ENCODE assay signal across 8 cellular contexts in genomic region chr10:102715880-102716279, GRCh38. TPM values are rescaled to one million over a fixed set of nuclear protein-coding genes. Genes with fewer than 3 reads are reported as not detected.
DNase-seq lines count a peak whose midpoint lies in the region; ATAC-seq lines count a peak whose summit lies in the region.
"Had no signal": no experiment of that assay in that cellular context is flagged by ENCODE, and none has a peak within 500 bp of the region (broad histone marks: within the 10 kb centered on the region; RNA-seq: fewer than 3 reads in every experiment).

No MANE protein-coding gene starts in this region.

- ATAC-seq in natural killer cell treated with Interleukin-12 subunit alpha and Interleukin-12 subunit beta and Interleukin-15 and Interleukin-18, amount 100 ng/mL, for 72 hours, result no peak
- ATAC-seq in HG03095 (IDR thresholded peaks at IDR 0.05; ENCODE audit: unreplicated experiment), result no peak
- no peak for ATAC-seq in HG03520 (IDR thresholded peaks at IDR 0.05; ENCODE audit: unreplicated experiment)

- peak overlapping the region; percentile 12 to 97 (median 93) for H3K4me3 Mint-ChIP-seq in CD8-positive, alpha-beta memory T cell
- peak overlapping the region; percentile 92 for H3K4me3 Mint-ChIP-seq in activated T-helper 2 cell treated with anti-CD3 and anti-CD28 coated beads, Interferon-gamma antibody, Interleukin-2, Interleukin-4, amounts not matched to agents 10 μg/mL and 5 μg/mL and 100 μg/mL, durations not matched to agents 14 hours and 24 hours and 36 hours (ENCODE audit: low read depth)
- peak overlapping the region; percentile 68 for H3K4me3 Mint-ChIP-seq in natural killer cell treated with Interleukin-12 subunit alpha and Interleukin-12 subunit beta and Interleukin-15 and Interleukin-18, amount 100 ng/mL, for 72 hours

- no peaks in the 10 kb centered on the region for H3K9me3 Mint-ChIP-seq in CD8-positive, alpha-beta memory T cell
- no peaks in the 10 kb centered on the region for H3K9me3 Mint-ChIP-seq in activated T-helper 2 cell treated with anti-CD3 and anti-CD28 coated beads, Interferon-gamma antibody, Interleukin-2, Interleukin-4, amounts not matched to agents 10 μg/mL and 5 μg/mL and 100 μg/mL, durations not matched to agents 14 hours and 24 hours and 36 hours
- no peaks in the 10 kb centered on the region for H3K9me3 Mint-ChIP-seq in natural killer cell treated with Interleukin-12 subunit alpha and Interleukin-12 subunit beta and Interleukin-15 and Interleukin-18, amount 100 ng/mL, for 72 hours

- no peak overlapping the region for H3K9ac ChIP-seq in HUES6 (ENCODE audit: low read length)

- POLR2A ChIA-PET in CD8-positive, alpha-beta memory T cell (lab: Charles Lee), result interaction anchor here (0.7 kb wide), 1 partner anchor 14 kb away, joined by 6 read pairs; no protein-coding TSS in a partner anchor

- H3K27ac ChIP-seq in CD8-positive, alpha-beta memory T cell (ENCODE audit: low read depth, low read length), result no peak overlapping the region
- no peak overlapping the region for H3K27ac ChIP-seq in HUES6 (ENCODE audit: low read depth, low read length)

- intact Hi-C loops in activated T-helper 2 cell treated with anti-CD3 and anti-CD28 coated beads, Interferon-gamma antibody, Interleukin-2, Interleukin-4, amounts not matched to agents 10 μg/mL and 5 μg/mL and 100 μg/mL, durations not matched to agents 14 hours and 24 hours and 36 hours (cut with micrococcal nuclease), result no loop called here

- CTCF ChIA-PET in CD8-positive, alpha-beta memory T cell (lab: Charles Lee), result interaction anchor here (0.9 to 4.6 kb wide), 3 partner anchors 46 to 74 kb away, joined by 3 to 43 read pairs (median 4); partner anchors contain the start of gene TRIM8

- H3K27ac Mint-ChIP-seq in CD8-positive, alpha-beta memory T cell, result peak overlapping the region in 7 of 8 donors; percentile 17 to 94 (median 74)
- H3K27ac Mint-ChIP-seq in activated T-helper 2 cell treated with anti-CD3 and anti-CD28 coated beads, Interferon-gamma antibody, Interleukin-2, Interleukin-4, amounts not matched to agents 10 μg/mL and 5 μg/mL and 100 μg/mL, durations not matched to agents 14 hours and 24 hours and 36 hours, result peak overlapping the region; percentile 43
- H3K27ac Mint-ChIP-seq in natural killer cell treated with Interleukin-12 subunit alpha and Interleukin-12 subunit beta and Interleukin-15 and Interleukin-18, amount 100 ng/mL, for 72 hours, result peak overlapping the region in 1 of 2 donors; percentile 25

- H3K9me3 ChIP-seq in CD8-positive, alpha-beta memory T cell (ENCODE audit: low read length), result no peaks in the 10 kb centered on the region
- H3K9me3 ChIP-seq in HUES6 (ENCODE audit: control insufficient read depth, insufficient read depth, low read depth, low read length), result no peaks in the 10 kb centered on the region

- H3K4me3 ChIP-seq in CD8-positive, alpha-beta memory T cell (ENCODE audit: low read length), result no peak overlapping the region
- H3K4me3 ChIP-seq in HUES6 (ENCODE audit: low read depth, low read length), result peak overlapping the region; percentile 96

- H3K4me1 Mint-ChIP-seq in CD8-positive, alpha-beta memory T cell, result peaks cover 47 to 64% (median 59%) of the 10 kb centered on the region in 3 donors
- H3K4me1 Mint-ChIP-seq in activated T-helper 2 cell treated with anti-CD3 and anti-CD28 coated beads, Interferon-gamma antibody, Interleukin-2, Interleukin-4, amounts not matched to agents 10 μg/mL and 5 μg/mL and 100 μg/mL, durations not matched to agents 14 hours and 24 hours and 36 hours (ENCODE audit: low read depth), result peaks cover 48% of the 10 kb centered on the region
- H3K4me1 Mint-ChIP-seq in natural killer cell treated with Interleukin-12 subunit alpha and Interleukin-12 subunit beta and Interleukin-15 and Interleukin-18, amount 100 ng/mL, for 72 hours (ENCODE audit: low read depth in 2 of 2), result peaks cover 21 to 41% of the 10 kb centered on the region in 2 donors

- peaks cover 0 to 36% (median 8%) of the 10 kb centered on the region in 3 donors for H3K36me3 Mint-ChIP-seq in CD8-positive, alpha-beta memory T cell
- peaks cover 35% of the 10 kb centered on the region for H3K36me3 Mint-ChIP-seq in activated T-helper 2 cell treated with anti-CD3 and anti-CD28 coated beads, Interferon-gamma antibody, Interleukin-2, Interleukin-4, amounts not matched to agents 10 μg/mL and 5 μg/mL and 100 μg/mL, durations not matched to agents 14 hours and 24 hours and 36 hours (ENCODE audit: low read depth)
- peaks cover 8% of the 10 kb centered on the region for H3K36me3 Mint-ChIP-seq in natural killer cell treated with Interleukin-12 subunit alpha and Interleukin-12 subunit beta and Interleukin-15 and Interleukin-18, amount 100 ng/mL, for 72 hours

- no peaks in the 10 kb centered on the region for H3K27me3 Mint-ChIP-seq in CD8-positive, alpha-beta memory T cell
- no peaks in the 10 kb centered on the region for H3K27me3 Mint-ChIP-seq in activated T-helper 2 cell treated with anti-CD3 and anti-CD28 coated beads, Interferon-gamma antibody, Interleukin-2, Interleukin-4, amounts not matched to agents 10 μg/mL and 5 μg/mL and 100 μg/mL, durations not matched to agents 14 hours and 24 hours and 36 hours (ENCODE audit: low read depth)
- no peaks in the 10 kb centered on the region for H3K27me3 Mint-ChIP-seq in natural killer cell treated with Interleukin-12 subunit alpha and Interleukin-12 subunit beta and Interleukin-15 and Interleukin-18, amount 100 ng/mL, for 72 hours

- peaks cover 16% of the 10 kb centered on the region for H3K4me1 ChIP-seq in CD8-positive, alpha-beta memory T cell (ENCODE audit: insufficient read depth, low read length)
- H3K4me1 ChIP-seq in HUES6 (ENCODE audit: control insufficient read depth, insufficient read depth, low read length), result peaks cover 31% of the 10 kb centered on the region; the same call in 1 of the 2 replicates

- H3K36me3 ChIP-seq in CD8-positive, alpha-beta memory T cell (ENCODE audit: insufficient read depth, low read length), result no peaks in the 10 kb centered on the region
- peaks cover 6% of the 10 kb centered on the region; the same call in 1 of the 2 replicates for H3K36me3 ChIP-seq in HUES6 (ENCODE audit: control insufficient read depth, insufficient read depth, low read length)

- no peaks in the 10 kb centered on the region for H3K27me3 ChIP-seq in CD8-positive, alpha-beta memory T cell (ENCODE audit: insufficient read depth, low read length, poor library complexity, severe bottlenecking)
- no peaks in the 10 kb centered on the region for H3K27me3 ChIP-seq in HUES6 (ENCODE audit: control insufficient read depth, insufficient read depth, low read length)

- no peak for DNase-seq in CD8-positive, alpha-beta memory T cell
- DNase-seq in activated T-helper 2 cell treated with anti-CD3 and anti-CD28 coated beads, Interferon-gamma antibody, Interleukin-2, Interleukin-4, amounts not matched to agents 10 μg/mL and 5 μg/mL and 100 μg/mL, durations not matched to agents 14 hours and 24 hours and 36 hours (ENCODE audit: low spot score), result no peak
- no peak for DNase-seq in natural killer cell treated with Interleukin-12 subunit alpha and Interleukin-12 subunit beta and Interleukin-15 and Interleukin-18, amount 100 ng/mL, for 72 hours (ENCODE audit: low spot score)
- DNase-seq in NCI-H446 treated with DMSO at 0.1 percent for 48 hours (lab: John Stamatoyannopoulos, UW), result no peak
- DNase-seq: NCI-H1436 had no signal

RNA-seq across cellular contexts. Expression of gene SFXN2, which starts 1.4 kb away (rescaled TPM):
- total RNA-seq in CD8-positive, alpha-beta memory T cell, result 10 to 100 TPM; 27.6 to 30.6 TPM
- 10.1 TPM for polyA plus RNA-seq in CD8-positive, alpha-beta memory T cell
- 52.2 and 54.0 TPM in 2 replicates for total RNA-seq in activated T-helper 2 cell treated with anti-CD3 and anti-CD28 coated beads, Interferon-gamma antibody, Interleukin-2, Interleukin-4, amounts not matched to agents 10 μg/mL and 5 μg/mL and 100 μg/mL, durations not matched to agents 14 hours and 24 hours and 36 hours
- total RNA-seq in natural killer cell treated with Interleukin-12 subunit alpha and Interleukin-12 subunit beta and Interleukin-15 and Interleukin-18, amount 100 ng/mL, for 72 hours, result 10 to 100 TPM; 13.2 to 39.6 TPM

RNA-seq across cellular contexts. Expression of gene ARL3, which starts 1.7 kb away (rescaled TPM):
- total RNA-seq in CD8-positive, alpha-beta memory T cell, result 1 to 10 TPM; 8.7 TPM
- polyA plus RNA-seq in CD8-positive, alpha-beta memory T cell, result 5.7 TPM
- total RNA-seq in activated T-helper 2 cell treated with anti-CD3 and anti-CD28 coated beads, Interferon-gamma antibody, Interleukin-2, Interleukin-4, amounts not matched to agents 10 μg/mL and 5 μg/mL and 100 μg/mL, durations not matched to agents 14 hours and 24 hours and 36 hours, result 11.1 and 12.2 TPM in 2 replicates
- total RNA-seq in natural killer cell treated with Interleukin-12 subunit alpha and Interleukin-12 subunit beta and Interleukin-15 and Interleukin-18, amount 100 ng/mL, for 72 hours, result 1 to 10 TPM; 3.0 to 4.5 TPM

RNA-seq across cellular contexts. Expression of gene WBP1L, which starts 27.9 kb away (rescaled TPM):
- 10 to 100 TPM; 16.0 to 17.8 TPM for total RNA-seq in CD8-positive, alpha-beta memory T cell
- 28.5 TPM for polyA plus RNA-seq in CD8-positive, alpha-beta memory T cell
- total RNA-seq in activated T-helper 2 cell treated with anti-CD3 and anti-CD28 coated beads, Interferon-gamma antibody, Interleukin-2, Interleukin-4, amounts not matched to agents 10 μg/mL and 5 μg/mL and 100 μg/mL, durations not matched to agents 14 hours and 24 hours and 36 hours, result 18.0 and 19.9 TPM in 2 replicates
- 10 to 100 TPM; 21.0 to 33.1 TPM for total RNA-seq in natural killer cell treated with Interleukin-12 subunit alpha and Interleukin-12 subunit beta and Interleukin-15 and Interleukin-18, amount 100 ng/mL, for 72 hours
